Comparison of ENCODE assay signal across 9 cellular contexts in the genomic region with DNA sequence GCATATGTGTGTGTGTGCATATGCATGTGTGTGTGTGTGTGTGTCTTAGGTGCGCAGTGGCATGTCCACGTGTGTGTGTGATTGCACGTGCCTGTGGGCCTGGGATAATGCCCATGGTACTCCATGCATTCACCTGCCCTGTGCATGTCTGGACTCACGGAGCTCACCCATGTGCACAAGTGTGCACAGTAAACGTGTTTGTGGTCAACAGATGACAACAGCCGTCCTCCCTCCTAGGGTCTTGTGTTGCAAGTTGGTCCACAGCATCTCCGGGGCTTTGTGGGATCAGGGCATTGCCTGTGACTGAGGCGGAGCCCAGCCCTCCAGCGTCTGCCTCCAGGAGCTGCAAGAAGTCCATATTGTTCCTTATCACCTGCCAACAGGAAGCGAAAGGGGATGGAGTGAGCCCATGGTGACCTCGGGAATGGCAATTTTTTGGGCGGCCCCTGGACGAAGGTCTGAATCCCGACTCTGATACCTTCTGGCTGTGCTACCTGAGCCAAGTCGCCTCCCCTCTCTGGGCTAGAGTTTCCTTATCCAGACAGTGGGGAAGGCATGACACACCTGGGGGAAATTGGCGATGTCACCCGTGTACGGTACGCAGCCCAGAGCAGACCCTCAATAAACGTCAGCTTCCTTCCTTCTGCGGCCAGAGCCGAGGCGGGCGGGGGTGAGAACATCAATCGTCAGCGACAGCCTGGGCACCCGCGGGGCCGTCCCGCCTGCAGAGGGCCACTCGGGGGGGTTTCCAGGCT. TPM values are rescaled to one million over a fixed set of nuclear protein-coding genes. Genes with fewer than 3 reads are reported as not detected.
DNase-seq lines count a peak whose midpoint lies in the region; ATAC-seq lines count a peak whose summit lies in the region.
"Had no signal": no experiment of that assay in that cellular context is flagged by ENCODE, and none has a peak within 500 bp of the region (broad histone marks: within the 10 kb centered on the region; RNA-seq: fewer than 3 reads in every experiment).

No MANE protein-coding gene starts in this region.

- H3K27ac Mint-ChIP-seq in activated naive CD4-positive, alpha-beta T cell treated with anti-CD3 and anti-CD28 coated beads for 36 hours: peak overlapping the region; percentile 94

- H3K4me1 ChIP-seq in mesendoderm (ENCODE audit: control insufficient read depth, low read depth, low read length): no peaks in the 10 kb centered on the region

- no peak overlapping the region for H4K5ac ChIP-seq in mesendoderm (ENCODE audit: low read length)

- H3K36me3 Mint-ChIP-seq in activated naive CD4-positive, alpha-beta T cell treated with anti-CD3 and anti-CD28 coated beads for 36 hours (ENCODE audit: low read depth): peaks cover 63% of the 10 kb centered on the region

- WGBS in mesendoderm (ENCODE audit: extremely low coverage, insufficient coverage, low lambda C conversion rate): no CpG with 5 or more reads among the region's 31 CpGs

- intact Hi-C loops in activated naive CD4-positive, alpha-beta T cell treated with anti-CD3 and anti-CD28 coated beads for 36 hours (cut with micrococcal nuclease): loop anchor here (1.0 to 2.0 kb wide), 3 partner anchors 23 to 212 kb away; no protein-coding TSS in a partner anchor

- ATAC-seq in GM19351 (IDR thresholded peaks at IDR 0.05; ENCODE audit: unreplicated experiment): peak; percentile 46

- DNase-seq in NAMALWA (ENCODE audit: low spot score) (peak; percentile 23), islet precursor cell (no peak), mesendoderm (no peak), EL (no peak), H4 (ENCODE audit: low spot score) (no peak)
- peak; percentile 92 for DNase-seq in activated naive CD4-positive, alpha-beta T cell treated with anti-CD3 and anti-CD28 coated beads for 36 hours
- DNase-seq in stimulated activated CD4-positive, alpha-beta T cell treated with anti-CD3 and anti-CD28 coated beads, Interleukin-4, amount 100 ng/mL, for 4 hours: peak; percentile 60 to 84

- no peak overlapping the region for H2BK5ac ChIP-seq in mesendoderm (ENCODE audit: low read length)

- H3K36me3 ChIP-seq in mesendoderm (ENCODE audit: control insufficient read depth, insufficient read depth, low read length): no peaks in the 10 kb centered on the region

- H3K79me1 ChIP-seq in mesendoderm (ENCODE audit: low read length): no peaks in the 10 kb centered on the region

- CTCF ChIA-PET in activated naive CD4-positive, alpha-beta T cell treated with anti-CD3 and anti-CD28 coated beads for 36 hours (lab: Charles Lee): interaction anchor here (1.9 kb wide), 1 partner anchor 45 kb away, joined by 8 read pairs; no protein-coding TSS in a partner anchor

- H3K4me3 Mint-ChIP-seq in activated naive CD4-positive, alpha-beta T cell treated with anti-CD3 and anti-CD28 coated beads for 36 hours: peak overlapping the region; percentile 61

- H2AK5ac ChIP-seq in mesendoderm (ENCODE audit: low read length): no peak overlapping the region

- H3K27me3 ChIP-seq in mesendoderm (ENCODE audit: insufficient read depth, low read length, poor library complexity): no peaks in the 10 kb centered on the region

- H3K9me3 Mint-ChIP-seq in activated naive CD4-positive, alpha-beta T cell treated with anti-CD3 and anti-CD28 coated beads for 36 hours: peaks cover 7% of the 10 kb centered on the region

- H3K4me1 Mint-ChIP-seq in activated naive CD4-positive, alpha-beta T cell treated with anti-CD3 and anti-CD28 coated beads for 36 hours (ENCODE audit: low read depth): peaks cover 86% of the 10 kb centered on the region

- no peak overlapping the region for H3K4me2 ChIP-seq in mesendoderm (ENCODE audit: low read length)

- no peaks in the 10 kb centered on the region for H3K27me3 Mint-ChIP-seq in activated naive CD4-positive, alpha-beta T cell treated with anti-CD3 and anti-CD28 coated beads for 36 hours (ENCODE audit: low read depth)

- no peak overlapping the region for H2BK15ac ChIP-seq in mesendoderm (replicated peaks; ENCODE audit: low read depth)

- H2BK120ac ChIP-seq in mesendoderm (ENCODE audit: low read depth, low read length): no peak overlapping the region

- H3K4ac ChIP-seq in mesendoderm (ENCODE audit: low read depth, low read length): no peak overlapping the region

- H3K27ac ChIP-seq in mesendoderm (ENCODE audit: low read depth, low read length): no peak overlapping the region
- H3K27ac ChIP-seq: epithelial cell of prostate had no signal

- no peak overlapping the region for H3K23ac ChIP-seq in mesendoderm (ENCODE audit: low read length)

- H4K8ac ChIP-seq in mesendoderm (ENCODE audit: low read depth, low read length): no peak overlapping the region

- H3K56ac ChIP-seq in mesendoderm (ENCODE audit: low read length): no peak overlapping the region

- H3K79me2 ChIP-seq in mesendoderm (ENCODE audit: control insufficient read depth, insufficient read depth, low read length): no peaks in the 10 kb centered on the region

- H3K4me3 ChIP-seq in mesendoderm (ENCODE audit: low read length): no peak overlapping the region

- no peak overlapping the region for H3K18ac ChIP-seq in mesendoderm (ENCODE audit: low read length)

- H3K9ac ChIP-seq in mesendoderm (ENCODE audit: low read length): no peak overlapping the region

RNA-seq across cellular contexts. Expression of a gene that starts 47.6 kb away (rescaled TPM):
- total RNA-seq in activated naive CD4-positive, alpha-beta T cell treated with anti-CD3 and anti-CD28 coated beads for 36 hours: 10 to 100 TPM; 93.8 to 99.2 TPM
- 0.52 TPM for polyA plus RNA-seq in mesendoderm (2013, experiment 1 of 2)
- polyA plus RNA-seq in mesendoderm (2013, experiment 2 of 2): 0.63 TPM
- total RNA-seq in H4 (2014; rRNA removed; shearing (Covaris generic)): 1.0 and 2.2 TPM in 2 replicates

Comparison
In these comparisons a context has a peak if more than half of its experiments do, and no peak if none do; other contexts are left out.
1. DNase-seq: peak in NAMALWA (single experiment), activated naive CD4-positive, alpha-beta T cell treated with anti-CD3 and anti-CD28 coated beads for 36 hours (single experiment) and stimulated activated CD4-positive, alpha-beta T cell treated with anti-CD3 and anti-CD28 coated beads, Interleukin-4, amount 100 ng/mL, for 4 hours (2 of 2); none in islet precursor cell (single experiment), mesendoderm (single experiment), EL (single experiment) and H4 (single experiment).
2. RNA of a gene that starts 47.6 kb away (total RNA-seq): 93.8 to 99.2 TPM in activated naive CD4-positive, alpha-beta T cell treated with anti-CD3 and anti-CD28 coated beads for 36 hours; 1.0 to 2.2 TPM in H4; every median in the first group is over 10 times any median in the second.